ENCODE assay signal across 15 cellular contexts in the genomic region with DNA sequence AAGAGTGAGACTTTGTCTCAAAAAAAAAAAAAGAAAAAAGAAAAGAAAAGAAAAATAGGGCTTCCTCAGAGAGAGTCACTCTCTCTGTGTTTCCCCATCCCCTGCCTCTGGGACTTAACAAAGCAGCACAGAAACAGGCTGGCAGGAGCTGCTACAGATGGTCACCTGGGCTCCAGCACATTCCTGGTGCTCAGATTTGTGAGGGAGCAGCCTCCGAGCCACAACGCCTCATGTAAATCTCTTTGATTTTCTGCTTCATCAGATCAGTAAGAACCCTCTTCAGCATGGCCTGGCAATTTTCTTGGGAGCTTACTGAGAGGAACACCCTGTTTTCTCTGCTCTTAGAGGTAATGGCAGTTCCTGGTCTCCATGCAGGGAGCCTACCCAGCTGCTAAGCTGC.
"Had no signal": no experiment of that assay in that cellular context is flagged by ENCODE, and none has a peak within 500 bp of the region (broad histone marks: within the 10 kb centered on the region; RNA-seq: fewer than 3 reads in every experiment).

No MANE protein-coding gene starts in this region.

- H3K36me3 ChIP-seq: ascending aorta, esophagus squamous epithelium, sigmoid colon, thoracic aorta, upper lobe of right lung had no signal

- H3K27ac Mint-ChIP-seq: activated naive CD4-positive, alpha-beta T cell treated with anti-CD3 and anti-CD28 coated beads, Interleukin-2, amount 50 U/mL, for 24 hours; memory B cell; stimulated activated memory B cell treated with anti-CD40 and anti-IgM and Interleukin-4, amounts not matched to agents 10 μg/mL and 1 μg/mL and 100 μg/mL, for 72 hours had no signal

- H3K27me3 ChIP-seq: ascending aorta, esophagus squamous epithelium, sigmoid colon, upper lobe of right lung had no signal

- H3K4me3 ChIP-seq: ascending aorta, esophagus squamous epithelium, sigmoid colon, thoracic aorta, upper lobe of right lung had no signal

- H3K36me3 Mint-ChIP-seq: activated naive CD4-positive, alpha-beta T cell treated with anti-CD3 and anti-CD28 coated beads, Interleukin-2, amount 50 U/mL, for 24 hours; memory B cell; naive thymus-derived CD8-positive, alpha-beta T cell; stimulated activated memory B cell treated with anti-CD40 and anti-IgM and Interleukin-4, amounts not matched to agents 10 μg/mL and 1 μg/mL and 100 μg/mL, for 72 hours had no signal

- H3K4me3 Mint-ChIP-seq: activated naive CD4-positive, alpha-beta T cell treated with anti-CD3 and anti-CD28 coated beads, Interleukin-2, amount 50 U/mL, for 24 hours; memory B cell; naive thymus-derived CD8-positive, alpha-beta T cell; stimulated activated memory B cell treated with anti-CD40 and anti-IgM and Interleukin-4, amounts not matched to agents 10 μg/mL and 1 μg/mL and 100 μg/mL, for 72 hours had no signal

- DNase-seq: activated CD4-positive, alpha-beta T cell treated with anti-CD3 and anti-CD28 coated beads for 1 hour; activated gamma-delta T cell; dermis blood vessel endothelial cell; effector memory CD4-positive, alpha-beta T cell; esophagus squamous epithelium; naive thymus-derived CD8-positive, alpha-beta T cell; sigmoid colon; stimulated activated CD4-positive, alpha-beta T cell treated with anti-CD3 and anti-CD28 coated beads, Interleukin-4, amount 100 ng/mL, for 4 hours; upper lobe of right lung had no signal

- H3K9me3 ChIP-seq: ascending aorta, esophagus squamous epithelium, sigmoid colon, thoracic aorta, upper lobe of right lung had no signal

- H3K27me3 Mint-ChIP-seq: activated naive CD4-positive, alpha-beta T cell treated with anti-CD3 and anti-CD28 coated beads, Interleukin-2, amount 50 U/mL, for 24 hours; memory B cell; naive thymus-derived CD8-positive, alpha-beta T cell; stimulated activated memory B cell treated with anti-CD40 and anti-IgM and Interleukin-4, amounts not matched to agents 10 μg/mL and 1 μg/mL and 100 μg/mL, for 72 hours had no signal

- H3K9me3 Mint-ChIP-seq: activated naive CD4-positive, alpha-beta T cell treated with anti-CD3 and anti-CD28 coated beads, Interleukin-2, amount 50 U/mL, for 24 hours; memory B cell; naive thymus-derived CD8-positive, alpha-beta T cell; stimulated activated memory B cell treated with anti-CD40 and anti-IgM and Interleukin-4, amounts not matched to agents 10 μg/mL and 1 μg/mL and 100 μg/mL, for 72 hours had no signal

- H3K27ac ChIP-seq: ascending aorta, esophagus squamous epithelium, sigmoid colon, thoracic aorta, upper lobe of right lung, VCaP had no signal
